In the genomic region with DNA sequence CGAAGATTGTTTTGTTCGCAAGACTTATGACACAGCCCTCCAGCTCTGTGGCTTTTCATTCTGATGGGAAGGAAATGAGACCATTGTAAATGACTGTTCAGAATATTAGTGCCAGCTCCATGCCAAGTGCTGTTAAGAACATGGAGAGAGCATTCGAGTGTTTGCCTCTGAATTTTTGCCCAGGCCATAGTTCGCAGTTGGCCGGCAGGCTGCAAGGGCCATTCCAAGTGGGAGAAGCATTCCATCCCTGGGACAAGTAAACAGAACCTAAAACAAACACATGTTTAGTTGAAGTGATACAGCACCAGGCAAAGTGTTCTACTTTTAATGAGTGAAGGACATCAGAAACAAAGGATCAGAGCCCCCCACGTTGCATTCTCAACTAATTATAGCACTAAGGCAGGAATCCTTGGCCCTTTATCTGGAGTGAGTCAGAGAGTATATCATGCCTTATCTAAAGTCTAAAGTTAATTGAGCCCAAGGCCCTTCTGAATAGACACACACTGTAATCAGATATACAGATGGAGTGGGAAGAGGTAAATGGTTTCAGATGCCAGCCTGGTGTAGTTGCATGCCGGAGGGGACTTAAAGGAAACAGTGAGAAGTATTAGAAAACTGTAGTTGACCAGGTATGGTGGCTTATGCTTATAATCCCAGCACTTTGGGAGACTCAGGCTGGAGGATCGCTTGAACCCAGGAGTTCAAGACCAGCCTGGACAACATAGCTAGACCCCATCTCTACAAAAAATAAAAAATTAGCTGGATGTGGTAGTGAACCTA, we compare ENCODE assay signal across 1 cellular context.
TF ChIP-seq lines count a peak whose summit lies in the region.

No MANE protein-coding gene starts in this region.

TF ChIP-seq in A549, 52 proteins besides CTCF, POLR2A, EP300 and RAD21 (continued from another document):
- TF ChIP-seq FOSL2 (IDR thresholded peaks at IDR 0.05) (no peak), FOSL2 (CRISPR knock-in tag; IDR thresholded peaks at IDR 0.05) (no peak), HOXB5 (CRISPR knock-in tag; IDR thresholded peaks at IDR 0.05) (no peak), CHD4 (IDR thresholded peaks at IDR 0.05; ENCODE audit: borderline replicate concordance) (no peak), HDAC2 (IDR thresholded peaks at IDR 0.05) (no peak), CBX2 (IDR thresholded peaks at IDR 0.05; ENCODE audit: borderline replicate concordance, low read depth) (no peak), JUN (IDR thresholded peaks at IDR 0.05) (no peak), ESRRA (IDR thresholded peaks at IDR 0.05; ENCODE audit: borderline replicate concordance, low read length) (no peak), TP53 (CRISPR knock-in tag; IDR thresholded peaks at IDR 0.05) (no peak), HMGXB4 (CRISPR knock-in tag; IDR thresholded peaks at IDR 0.05; ENCODE audit: borderline replicate concordance) (no peak)
